ENCODE assay signal across 2 cellular contexts in the genomic region with DNA sequence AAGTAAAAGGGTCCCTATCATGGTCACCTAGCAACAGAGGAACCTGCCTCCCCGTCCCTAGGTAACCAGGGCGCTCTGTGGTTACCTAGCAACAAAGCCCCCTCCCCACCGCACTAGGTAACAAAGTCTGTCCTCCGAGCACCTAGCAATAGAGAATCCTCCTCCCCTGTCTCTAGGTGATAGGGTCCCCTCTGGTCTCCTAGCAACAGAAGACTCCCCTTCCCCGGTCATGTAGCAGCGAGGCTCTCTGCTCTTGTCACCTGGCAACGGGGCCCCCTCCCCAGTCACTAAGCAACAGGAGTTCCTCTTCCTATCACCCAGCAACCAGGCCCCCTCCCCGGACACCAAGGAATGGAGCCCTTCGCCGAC.
TF ChIP-seq lines count a peak whose summit lies in the region.

No MANE protein-coding gene starts in this region.

TF ChIP-seq in GM12891, 5 proteins besides CTCF, POLR2A, EP300 and RAD21:
- no peak for TF ChIP-seq TAF1 (IDR thresholded peaks at IDR 0.05; ENCODE audit: low read depth, low read length)
- TF ChIP-seq SPI1 (IDR thresholded peaks at IDR 0.05; ENCODE audit: low read depth, low read length), result peak; percentile 36; the same call in 1 of the 2 replicates

TF ChIP-seq in K562, 482 proteins besides CTCF, POLR2A, EP300 and RAD21:
- TF ChIP-seq SAFB2 (IDR thresholded peaks at IDR 0.05; ENCODE audit: borderline replicate concordance, low read depth, low read length, severe bottlenecking) (no peak), POU5F1 (IDR thresholded peaks at IDR 0.05; ENCODE audit: borderline replicate concordance, low read depth, low read length, partially characterized antibody) (no peak), ETV6 (IDR thresholded peaks at IDR 0.05; ENCODE audit: borderline replicate concordance in 1 of 2, low read depth in 2 of 2, low read length in 1 of 2) (no peak), ETV6 (CRISPR knock-in tag; IDR thresholded peaks at IDR 0.05; ENCODE audit: borderline replicate concordance) (0 out of 2 replicates have a peak, but pooled peaks have one; percentile 17), RFX5 (IDR thresholded peaks at IDR 0.05; ENCODE audit: low read depth, low read length) (no peak), ATF1 (CRISPR knock-in tag; IDR thresholded peaks at IDR 0.05) (no peak), ATF1 (tag; IDR thresholded peaks at IDR 0.05) (no peak), SAP30 (IDR thresholded peaks at IDR 0.05; ENCODE audit: borderline replicate concordance, insufficient read depth, low read depth, low read length, poor library complexity, severe bottlenecking) (no peak), ZNF347 (CRISPR knock-in tag; IDR thresholded peaks at IDR 0.05; ENCODE audit: low read depth) (no peak), ZBTB17 (CRISPR knock-in tag; IDR thresholded peaks at IDR 0.05) (no peak), THRAP3 (IDR thresholded peaks at IDR 0.05; ENCODE audit: borderline replicate concordance) (no peak), PML (IDR thresholded peaks at IDR 0.05; ENCODE audit: low read length) (no peak), MYNN (IDR thresholded peaks at IDR 0.05) (peak; percentile 93), MYNN (CRISPR knock-in tag; IDR thresholded peaks at IDR 0.05) (no peak), GABPA (tag; conservative IDR thresholded peaks at IDR 0.05; ENCODE audit: low read depth) (no peak), CSDE1 (IDR thresholded peaks at IDR 0.05) (peak in 1 of 2 experiments; percentile 87; a peak in 2 of 4 replicates), ZKSCAN3 (CRISPR knock-in tag; IDR thresholded peaks at IDR 0.05) (no peak), SP2 (IDR thresholded peaks at IDR 0.05; ENCODE audit: extremely low read depth, low read depth, low read length, poor library complexity, severe bottlenecking) (peak; percentile 19), POLR2AphosphoS2 (IDR thresholded peaks at IDR 0.05; ENCODE audit: low read length) (no peak), CREM (IDR thresholded peaks at IDR 0.05; ENCODE audit: low read depth) (no peak), ELF2 (CRISPR knock-in tag; IDR thresholded peaks at IDR 0.05) (no peak), MCM2 (IDR thresholded peaks at IDR 0.05; ENCODE audit: low read depth) (no peak), POLR2B (IDR thresholded peaks at IDR 0.05; ENCODE audit: low read depth, partially characterized antibody) (peak; percentile 31), MCM7 (IDR thresholded peaks at IDR 0.05) (no peak), KAT7 (CRISPR knock-in tag; IDR thresholded peaks at IDR 0.05; ENCODE audit: borderline replicate concordance) (no peak), FOXJ2 (tag; IDR thresholded peaks at IDR 0.05) (no peak), ZNF668 (CRISPR knock-in tag; IDR thresholded peaks at IDR 0.05) (no peak), ATF7 (IDR thresholded peaks at IDR 0.05) (no peak), ETV1 (tag; conservative IDR thresholded peaks at IDR 0.05; ENCODE audit: low read depth) (no peak), ARID1B (IDR thresholded peaks at IDR 0.05) (no peak), SPI1 (IDR thresholded peaks at IDR 0.05; ENCODE audit: borderline replicate concordance, low read depth, low read length) (peak; percentile 80), HDGF (IDR thresholded peaks at IDR 0.05) (no peak), RHOXF2B (CRISPR knock-in tag; conservative IDR thresholded peaks at IDR 0.05) (no peak), HNRNPK (IDR thresholded peaks at IDR 0.05; ENCODE audit: low read depth, low read length, poor library complexity, severe bottlenecking) (no peak), HDAC2 (IDR thresholded peaks at IDR 0.05) (0 out of 2 replicates have a peak, but pooled peaks have one; percentile 25), ZNF507 (tag; conservative IDR thresholded peaks at IDR 0.05) (no peak), SMAD3 (CRISPR knock-in tag; conservative IDR thresholded peaks at IDR 0.05) (no peak), JUND (IDR thresholded peaks at IDR 0.05; ENCODE audit: borderline replicate concordance, low read depth, low read length) (no peak), JUND (tag; IDR thresholded peaks at IDR 0.05; ENCODE audit: borderline replicate concordance, low read depth, low read length) (no peak), CBFB (CRISPR knock-in tag; IDR thresholded peaks at IDR 0.05) (no peak), HDAC1 (IDR thresholded peaks at IDR 0.05) (peak in 1 of 2 experiments; percentile 29; a peak in 1 of 4 replicates), ZNF165 (CRISPR knock-in tag; IDR thresholded peaks at IDR 0.05; ENCODE audit: borderline replicate concordance) (no peak), RFX1 (IDR thresholded peaks at IDR 0.05) (peak; percentile 98), ZNF41 (CRISPR knock-in tag; conservative IDR thresholded peaks at IDR 0.05) (no peak), HIVEP1 (CRISPR knock-in tag; IDR thresholded peaks at IDR 0.05) (no peak), ILK (tag; IDR thresholded peaks at IDR 0.05; ENCODE audit: borderline replicate concordance, low read depth) (no peak), KDM1A (IDR thresholded peaks at IDR 0.05) (peak; percentile 18 to 75; a peak in 2 of 4 replicates), SRSF9 (IDR thresholded peaks at IDR 0.05; ENCODE audit: borderline replicate concordance, low read depth, low read length) (no peak)
- TF ChIP-seq, protein P1, sequence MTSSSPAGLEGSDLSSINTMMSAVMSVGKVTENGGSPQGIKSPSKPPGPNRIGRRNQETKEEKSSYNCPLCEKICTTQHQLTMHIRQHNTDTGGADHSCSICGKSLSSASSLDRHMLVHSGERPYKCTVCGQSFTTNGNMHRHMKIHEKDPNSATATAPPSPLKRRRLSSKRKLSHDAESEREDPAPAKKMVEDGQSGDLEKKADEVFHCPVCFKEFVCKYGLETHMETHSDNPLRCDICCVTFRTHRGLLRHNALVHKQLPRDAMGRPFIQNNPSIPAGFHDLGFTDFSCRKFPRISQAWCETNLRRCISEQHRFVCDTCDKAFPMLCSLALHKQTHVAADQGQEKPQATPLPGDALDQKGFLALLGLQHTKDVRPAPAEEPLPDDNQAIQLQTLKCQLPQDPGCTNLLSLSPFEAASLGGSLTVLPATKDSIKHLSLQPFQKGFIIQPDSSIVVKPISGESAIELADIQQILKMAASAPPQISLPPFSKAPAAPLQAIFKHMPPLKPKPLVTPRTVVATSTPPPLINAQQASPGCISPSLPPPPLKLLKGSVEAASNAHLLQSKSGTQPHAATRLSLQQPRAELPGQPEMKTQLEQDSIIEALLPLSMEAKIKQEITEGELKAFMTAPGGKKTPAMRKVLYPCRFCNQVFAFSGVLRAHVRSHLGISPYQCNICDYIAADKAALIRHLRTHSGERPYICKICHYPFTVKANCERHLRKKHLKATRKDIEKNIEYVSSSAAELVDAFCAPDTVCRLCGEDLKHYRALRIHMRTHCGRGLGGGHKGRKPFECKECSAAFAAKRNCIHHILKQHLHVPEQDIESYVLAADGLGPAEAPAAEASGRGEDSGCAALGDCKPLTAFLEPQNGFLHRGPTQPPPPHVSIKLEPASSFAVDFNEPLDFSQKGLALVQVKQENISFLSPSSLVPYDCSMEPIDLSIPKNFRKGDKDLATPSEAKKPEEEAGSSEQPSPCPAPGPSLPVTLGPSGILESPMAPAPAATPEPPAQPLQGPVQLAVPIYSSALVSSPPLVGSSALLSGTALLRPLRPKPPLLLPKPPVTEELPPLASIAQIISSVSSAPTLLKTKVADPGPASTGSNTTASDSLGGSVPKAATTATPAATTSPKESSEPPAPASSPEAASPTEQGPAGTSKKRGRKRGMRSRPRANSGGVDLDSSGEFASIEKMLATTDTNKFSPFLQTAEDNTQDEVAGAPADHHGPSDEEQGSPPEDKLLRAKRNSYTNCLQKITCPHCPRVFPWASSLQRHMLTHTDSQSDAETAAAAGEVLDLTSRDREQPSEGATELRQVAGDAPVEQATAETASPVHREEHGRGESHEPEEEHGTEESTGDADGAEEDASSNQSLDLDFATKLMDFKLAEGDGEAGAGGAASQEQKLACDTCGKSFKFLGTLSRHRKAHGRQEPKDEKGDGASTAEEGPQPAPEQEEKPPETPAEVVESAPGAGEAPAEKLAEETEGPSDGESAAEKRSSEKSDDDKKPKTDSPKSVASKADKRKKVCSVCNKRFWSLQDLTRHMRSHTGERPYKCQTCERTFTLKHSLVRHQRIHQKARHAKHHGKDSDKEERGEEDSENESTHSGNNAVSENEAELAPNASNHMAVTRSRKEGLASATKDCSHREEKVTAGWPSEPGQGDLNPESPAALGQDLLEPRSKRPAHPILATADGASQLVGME (CRISPR knock-in tag; IDR thresholded peaks at IDR 0.05), result 0 out of 2 replicates have a peak, but pooled peaks have one; percentile 80
- TF ChIP-seq, protein P2, sequence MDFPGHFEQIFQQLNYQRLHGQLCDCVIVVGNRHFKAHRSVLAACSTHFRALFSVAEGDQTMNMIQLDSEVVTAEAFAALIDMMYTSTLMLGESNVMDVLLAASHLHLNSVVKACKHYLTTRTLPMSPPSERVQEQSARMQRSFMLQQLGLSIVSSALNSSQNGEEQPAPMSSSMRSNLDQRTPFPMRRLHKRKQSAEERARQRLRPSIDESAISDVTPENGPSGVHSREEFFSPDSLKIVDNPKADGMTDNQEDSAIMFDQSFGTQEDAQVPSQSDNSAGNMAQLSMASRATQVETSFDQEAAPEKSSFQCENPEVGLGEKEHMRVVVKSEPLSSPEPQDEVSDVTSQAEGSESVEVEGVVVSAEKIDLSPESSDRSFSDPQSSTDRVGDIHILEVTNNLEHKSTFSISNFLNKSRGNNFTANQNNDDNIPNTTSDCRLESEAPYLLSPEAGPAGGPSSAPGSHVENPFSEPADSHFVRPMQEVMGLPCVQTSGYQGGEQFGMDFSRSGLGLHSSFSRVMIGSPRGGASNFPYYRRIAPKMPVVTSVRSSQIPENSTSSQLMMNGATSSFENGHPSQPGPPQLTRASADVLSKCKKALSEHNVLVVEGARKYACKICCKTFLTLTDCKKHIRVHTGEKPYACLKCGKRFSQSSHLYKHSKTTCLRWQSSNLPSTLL (IDR thresholded peaks at IDR 0.05), result no peak
- TF ChIP-seq, protein P3, sequence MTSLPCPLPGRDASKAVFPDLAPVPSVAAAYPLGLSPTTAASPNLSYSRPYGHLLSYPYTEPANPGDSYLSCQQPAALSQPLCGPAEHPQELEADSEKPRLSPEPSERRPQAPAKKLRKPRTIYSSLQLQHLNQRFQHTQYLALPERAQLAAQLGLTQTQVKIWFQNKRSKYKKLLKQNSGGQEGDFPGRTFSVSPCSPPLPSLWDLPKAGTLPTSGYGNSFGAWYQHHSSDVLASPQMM (CRISPR knock-in tag; IDR thresholded peaks at IDR 0.05), result no peak
- TF ChIP-seq, protein P4, sequence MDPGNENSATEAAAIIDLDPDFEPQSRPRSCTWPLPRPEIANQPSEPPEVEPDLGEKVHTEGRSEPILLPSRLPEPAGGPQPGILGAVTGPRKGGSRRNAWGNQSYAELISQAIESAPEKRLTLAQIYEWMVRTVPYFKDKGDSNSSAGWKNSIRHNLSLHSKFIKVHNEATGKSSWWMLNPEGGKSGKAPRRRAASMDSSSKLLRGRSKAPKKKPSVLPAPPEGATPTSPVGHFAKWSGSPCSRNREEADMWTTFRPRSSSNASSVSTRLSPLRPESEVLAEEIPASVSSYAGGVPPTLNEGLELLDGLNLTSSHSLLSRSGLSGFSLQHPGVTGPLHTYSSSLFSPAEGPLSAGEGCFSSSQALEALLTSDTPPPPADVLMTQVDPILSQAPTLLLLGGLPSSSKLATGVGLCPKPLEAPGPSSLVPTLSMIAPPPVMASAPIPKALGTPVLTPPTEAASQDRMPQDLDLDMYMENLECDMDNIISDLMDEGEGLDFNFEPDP (CRISPR knock-in tag; IDR thresholded peaks at IDR 0.05), result no peak
- TF ChIP-seq, protein P5, sequence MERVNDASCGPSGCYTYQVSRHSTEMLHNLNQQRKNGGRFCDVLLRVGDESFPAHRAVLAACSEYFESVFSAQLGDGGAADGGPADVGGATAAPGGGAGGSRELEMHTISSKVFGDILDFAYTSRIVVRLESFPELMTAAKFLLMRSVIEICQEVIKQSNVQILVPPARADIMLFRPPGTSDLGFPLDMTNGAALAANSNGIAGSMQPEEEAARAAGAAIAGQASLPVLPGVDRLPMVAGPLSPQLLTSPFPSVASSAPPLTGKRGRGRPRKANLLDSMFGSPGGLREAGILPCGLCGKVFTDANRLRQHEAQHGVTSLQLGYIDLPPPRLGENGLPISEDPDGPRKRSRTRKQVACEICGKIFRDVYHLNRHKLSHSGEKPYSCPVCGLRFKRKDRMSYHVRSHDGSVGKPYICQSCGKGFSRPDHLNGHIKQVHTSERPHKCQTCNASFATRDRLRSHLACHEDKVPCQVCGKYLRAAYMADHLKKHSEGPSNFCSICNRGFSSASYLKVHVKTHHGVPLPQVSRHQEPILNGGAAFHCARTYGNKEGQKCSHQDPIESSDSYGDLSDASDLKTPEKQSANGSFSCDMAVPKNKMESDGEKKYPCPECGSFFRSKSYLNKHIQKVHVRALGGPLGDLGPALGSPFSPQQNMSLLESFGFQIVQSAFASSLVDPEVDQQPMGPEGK (CRISPR knock-in tag; IDR thresholded peaks at IDR 0.05; ENCODE audit: borderline replicate concordance), result no peak
- TF ChIP-seq, protein P6, sequence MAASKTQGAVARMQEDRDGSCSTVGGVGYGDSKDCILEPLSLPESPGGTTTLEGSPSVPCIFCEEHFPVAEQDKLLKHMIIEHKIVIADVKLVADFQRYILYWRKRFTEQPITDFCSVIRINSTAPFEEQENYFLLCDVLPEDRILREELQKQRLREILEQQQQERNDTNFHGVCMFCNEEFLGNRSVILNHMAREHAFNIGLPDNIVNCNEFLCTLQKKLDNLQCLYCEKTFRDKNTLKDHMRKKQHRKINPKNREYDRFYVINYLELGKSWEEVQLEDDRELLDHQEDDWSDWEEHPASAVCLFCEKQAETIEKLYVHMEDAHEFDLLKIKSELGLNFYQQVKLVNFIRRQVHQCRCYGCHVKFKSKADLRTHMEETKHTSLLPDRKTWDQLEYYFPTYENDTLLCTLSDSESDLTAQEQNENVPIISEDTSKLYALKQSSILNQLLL (CRISPR knock-in tag; IDR thresholded peaks at IDR 0.05; ENCODE audit: borderline replicate concordance), result no peak
